14 cellular contexts compared by ENCODE assay signal in genomic region chr10:33120700-33121099, GRCh38.
A peak's percentile ranks its signal among the peaks of the same experiment; 100 is the strongest.
DNase-seq lines count a peak whose midpoint lies in the region; ATAC-seq lines count a peak whose summit lies in the region.
"Had no signal": no experiment of that assay in that cellular context is flagged by ENCODE, and none has a peak within 500 bp of the region (broad histone marks: within the 10 kb centered on the region; RNA-seq: fewer than 3 reads in every experiment).

No MANE protein-coding gene starts in this region.

- H3K4me3 Mint-ChIP-seq in activated naive CD4-positive, alpha-beta T cell treated with anti-CD3 and anti-CD28 coated beads for 36 hours, result no peak overlapping the region
- H3K4me3 Mint-ChIP-seq in activated naive CD4-positive, alpha-beta T cell treated with anti-CD3 and anti-CD28 coated beads, Interleukin-2, amount 10 ng/mL, durations not matched to agents 7 days and 5 days, result no peak overlapping the region
- peak overlapping the region; percentile 29 for H3K4me3 Mint-ChIP-seq in activated T-helper 17 cell treated with anti-CD3 and anti-CD28 coated beads, Interleukin-2, amount 50 U/mL, for 72 hours
- H3K4me3 Mint-ChIP-seq in stimulated activated naive CD8-positive, alpha-beta T cell treated with anti-CD3 and anti-CD28 coated beads, Interleukin-15, Interleukin-2, amounts not matched to agents 100 ng/mL and 50 ng/mL, for 24 hours, result no peak overlapping the region

- peaks cover 2% of the 10 kb centered on the region for H3K36me3 Mint-ChIP-seq in activated naive CD4-positive, alpha-beta T cell treated with anti-CD3 and anti-CD28 coated beads for 36 hours (ENCODE audit: low read depth)
- H3K36me3 Mint-ChIP-seq in activated naive CD4-positive, alpha-beta T cell treated with anti-CD3 and anti-CD28 coated beads, Interleukin-2, amount 10 ng/mL, durations not matched to agents 7 days and 5 days, result peaks cover 12% of the 10 kb centered on the region
- peaks cover 16% of the 10 kb centered on the region for H3K36me3 Mint-ChIP-seq in activated T-helper 17 cell treated with anti-CD3 and anti-CD28 coated beads, Interleukin-2, amount 50 U/mL, for 72 hours (ENCODE audit: low read depth)
- H3K36me3 Mint-ChIP-seq in stimulated activated naive CD8-positive, alpha-beta T cell treated with anti-CD3 and anti-CD28 coated beads, Interleukin-15, Interleukin-2, amounts not matched to agents 100 ng/mL and 50 ng/mL, for 24 hours (ENCODE audit: low read depth), result no peaks in the 10 kb centered on the region

- peaks cover 2% of the 10 kb centered on the region for H3K27me3 Mint-ChIP-seq in activated naive CD4-positive, alpha-beta T cell treated with anti-CD3 and anti-CD28 coated beads for 36 hours (ENCODE audit: low read depth)
- no peaks in the 10 kb centered on the region for H3K27me3 Mint-ChIP-seq in activated naive CD4-positive, alpha-beta T cell treated with anti-CD3 and anti-CD28 coated beads, Interleukin-2, amount 10 ng/mL, durations not matched to agents 7 days and 5 days
- H3K27me3 Mint-ChIP-seq in activated T-helper 17 cell treated with anti-CD3 and anti-CD28 coated beads, Interleukin-2, amount 50 U/mL, for 72 hours, result no peaks in the 10 kb centered on the region
- no peaks in the 10 kb centered on the region for H3K27me3 Mint-ChIP-seq in stimulated activated naive CD8-positive, alpha-beta T cell treated with anti-CD3 and anti-CD28 coated beads, Interleukin-15, Interleukin-2, amounts not matched to agents 100 ng/mL and 50 ng/mL, for 24 hours

- H3K9me3 Mint-ChIP-seq in activated naive CD4-positive, alpha-beta T cell treated with anti-CD3 and anti-CD28 coated beads for 36 hours, result no peaks in the 10 kb centered on the region
- H3K9me3 Mint-ChIP-seq in activated naive CD4-positive, alpha-beta T cell treated with anti-CD3 and anti-CD28 coated beads, Interleukin-2, amount 10 ng/mL, durations not matched to agents 7 days and 5 days, result peaks cover 2% of the 10 kb centered on the region
- H3K9me3 Mint-ChIP-seq in activated T-helper 17 cell treated with anti-CD3 and anti-CD28 coated beads, Interleukin-2, amount 50 U/mL, for 72 hours, result no peaks in the 10 kb centered on the region
- no peaks in the 10 kb centered on the region for H3K9me3 Mint-ChIP-seq in stimulated activated naive CD8-positive, alpha-beta T cell treated with anti-CD3 and anti-CD28 coated beads, Interleukin-15, Interleukin-2, amounts not matched to agents 100 ng/mL and 50 ng/mL, for 24 hours

- peak overlapping the region; percentile 43 for H3K27ac Mint-ChIP-seq in activated naive CD4-positive, alpha-beta T cell treated with anti-CD3 and anti-CD28 coated beads for 36 hours
- H3K27ac Mint-ChIP-seq in activated naive CD4-positive, alpha-beta T cell treated with anti-CD3 and anti-CD28 coated beads, Interleukin-2, amount 10 ng/mL, durations not matched to agents 7 days and 5 days, result no peak overlapping the region
- H3K27ac Mint-ChIP-seq in activated T-helper 17 cell treated with anti-CD3 and anti-CD28 coated beads, Interleukin-2, amount 50 U/mL, for 72 hours, result peak overlapping the region; percentile 97
- H3K27ac Mint-ChIP-seq in stimulated activated naive CD8-positive, alpha-beta T cell treated with anti-CD3 and anti-CD28 coated beads, Interleukin-15, Interleukin-2, amounts not matched to agents 100 ng/mL and 50 ng/mL, for 24 hours, result peak overlapping the region; percentile 83

- ATAC-seq in HG02885 (IDR thresholded peaks at IDR 0.05; ENCODE audit: poor library complexity, unreplicated experiment), result peak; percentile 43
- peak; percentile 85 for ATAC-seq in activated T-helper 17 cell treated with anti-CD3 and anti-CD28 coated beads, Interleukin-2, amount 50 U/mL, for 72 hours (replicated peaks)
- ATAC-seq in GM19397 (IDR thresholded peaks at IDR 0.05; ENCODE audit: unreplicated experiment), result no peak
- ATAC-seq: foreskin keratinocyte had no signal

- intact Hi-C loops in activated naive CD4-positive, alpha-beta T cell treated with anti-CD3 and anti-CD28 coated beads for 36 hours (cut with micrococcal nuclease), result loop anchor here (1.0 to 5.0 kb wide), 12 partner anchors 14 to 1778 kb away; no protein-coding TSS in a partner anchor

- H3K4me1 Mint-ChIP-seq in activated naive CD4-positive, alpha-beta T cell treated with anti-CD3 and anti-CD28 coated beads for 36 hours (ENCODE audit: low read depth), result peaks cover 70% of the 10 kb centered on the region
- peaks cover 66% of the 10 kb centered on the region for H3K4me1 Mint-ChIP-seq in activated naive CD4-positive, alpha-beta T cell treated with anti-CD3 and anti-CD28 coated beads, Interleukin-2, amount 10 ng/mL, durations not matched to agents 7 days and 5 days
- H3K4me1 Mint-ChIP-seq in activated T-helper 17 cell treated with anti-CD3 and anti-CD28 coated beads, Interleukin-2, amount 50 U/mL, for 72 hours, result peaks cover 78% of the 10 kb centered on the region
- peaks cover 88% of the 10 kb centered on the region for H3K4me1 Mint-ChIP-seq in stimulated activated naive CD8-positive, alpha-beta T cell treated with anti-CD3 and anti-CD28 coated beads, Interleukin-15, Interleukin-2, amounts not matched to agents 100 ng/mL and 50 ng/mL, for 24 hours (ENCODE audit: low read depth)

- CTCF ChIA-PET in activated naive CD4-positive, alpha-beta T cell treated with anti-CD3 and anti-CD28 coated beads for 36 hours (lab: Charles Lee), result interaction anchor here (1.0 to 2.3 kb wide), 2 partner anchors 13 to 112 kb away, joined by 3 to 8 read pairs; no protein-coding TSS in a partner anchor
- CTCF ChIA-PET in activated naive CD4-positive, alpha-beta T cell treated with anti-CD3 and anti-CD28 coated beads, Interleukin-2, amount 10 ng/mL, durations not matched to agents 7 days and 5 days (lab: Charles Lee), result interaction anchor here (1.8 kb wide), 1 partner anchor 10 kb away, joined by 5 read pairs; no protein-coding TSS in a partner anchor

- DNase-seq in activated naive CD4-positive, alpha-beta T cell treated with anti-CD3 and anti-CD28 coated beads for 36 hours, result no peak
- DNase-seq in activated naive CD4-positive, alpha-beta T cell treated with anti-CD3 and anti-CD28 coated beads, Interleukin-2, amount 10 ng/mL, durations not matched to agents 7 days and 5 days, result no peak
- DNase-seq in midbrain (lab: John Stamatoyannopoulos, UW), result no peak
- DNase-seq in AML-193 (lab: John Stamatoyannopoulos, UW), result no peak
- DNase-seq: Caco-2, foreskin keratinocyte, NCI-H187 treated with DMSO at 0.1 percent for 48 hours, NCI-H524 treated with DMSO at 0.1 percent for 48 hours, OCI-M1, spleen had no signal
